Comparison of ENCODE assay signal across 9 cellular contexts in the genomic region with DNA sequence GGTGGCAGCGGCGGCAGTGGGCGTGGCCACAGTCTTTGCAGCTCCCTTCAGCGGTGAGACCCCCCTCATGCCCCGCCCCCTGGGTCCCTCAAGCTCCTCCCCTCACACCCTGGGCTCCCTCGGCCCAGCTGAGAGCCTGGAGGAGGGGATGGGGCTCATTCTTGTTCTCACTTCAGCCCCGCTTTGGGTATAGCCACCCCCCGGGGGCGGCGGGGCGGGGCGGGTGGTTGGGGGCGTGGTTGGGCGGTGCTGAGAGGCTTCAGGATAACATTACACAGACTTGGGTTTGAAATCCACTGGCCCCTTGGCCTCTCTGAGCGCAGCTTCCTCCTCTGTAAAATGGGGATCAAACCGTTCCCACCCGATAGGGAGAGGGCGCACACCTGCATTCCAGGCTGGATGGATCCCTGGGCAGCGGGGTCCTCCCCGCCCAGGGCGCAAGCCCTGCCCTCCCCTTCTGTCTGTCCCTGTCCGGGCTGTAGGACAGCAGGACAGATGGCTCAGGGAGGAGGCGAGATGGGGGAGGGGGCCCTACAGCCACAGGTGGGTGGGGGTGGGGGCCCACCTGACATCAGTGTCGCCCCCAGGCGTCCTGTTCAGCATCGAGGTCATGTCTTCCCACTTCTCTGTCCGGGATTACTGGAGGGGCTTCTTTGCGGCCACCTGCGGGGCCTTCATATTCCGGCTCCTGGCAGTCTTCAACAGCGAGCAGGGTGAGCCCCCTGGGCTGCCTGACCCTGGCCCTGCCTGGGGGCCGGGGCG. TPM values are rescaled to one million over a fixed set of nuclear protein-coding genes. Genes with fewer than 3 reads are reported as not detected.
DNase-seq lines count a peak whose midpoint lies in the region; ATAC-seq, FAIRE-seq and TF ChIP-seq lines count a peak whose summit lies in the region.
"Had no signal": no experiment of that assay in that cellular context is flagged by ENCODE, and none has a peak within 500 bp of the region (broad histone marks: within the 10 kb centered on the region; RNA-seq: fewer than 3 reads in every experiment).

No MANE protein-coding gene starts in this region.

- H3K9ac ChIP-seq in skeletal muscle satellite cell (ENCODE audit: low read depth, low read length), result no peak overlapping the region

- H3K4me1 Mint-ChIP-seq in T-cell, result peaks cover 2 to 8% (median 5%) of the 10 kb centered on the region in 3 donors

- no peaks in the 10 kb centered on the region for H3K9me3 ChIP-seq in skeletal muscle satellite cell (replicated peaks; ENCODE audit: low read length)

- DNase-seq in T-cell (peak in 30 of 34 experiments; percentile 7 to 63 (median 36)), fibroblast of the aortic adventitia (ENCODE audit: low read depth) (peak; percentile 35), medulla oblongata (ENCODE audit: extremely low spot score) (no peak), HPDE6-E6E7 (ENCODE audit: extremely low spot score) (no peak), GM10248 (ENCODE audit: extremely low spot score) (no peak)

- TF ChIP-seq CTCF in fibroblast of the aortic adventitia (IDR thresholded peaks at IDR 0.05; ENCODE audit: insufficient read depth, low read length) (no peak), GM10248 (IDR thresholded peaks at IDR 0.05; ENCODE audit: control extremely low read depth, extremely low read depth, low read depth, missing control alignments) (no peak)

- POLR2A ChIA-PET in T-cell (lab: Charles Lee) (no interaction called here), GM10248 (lab: Yijun Ruan, JAX) (no interaction called here)

- CTCF ChIA-PET in T-cell (lab: Charles Lee), result interaction anchor here in 1 of 2 donors (0.6 kb wide), 1 partner anchor 217 kb away, joined by 4 read pairs; no protein-coding TSS in a partner anchor
- CTCF ChIA-PET in GM10248 (lab: Yijun Ruan, JAX), result interaction anchor here (2.0 kb wide), 1 partner anchor 55 kb away, joined by 4 read pairs; no protein-coding TSS in a partner anchor

- H3K9me3 Mint-ChIP-seq in T-cell, result no peaks in the 10 kb centered on the region

- peak; percentile 43 to 75 (median 52) for ATAC-seq in T-cell (replicated peaks in 1 of 4)
- ATAC-seq in HG03097 (IDR thresholded peaks at IDR 0.05; ENCODE audit: low FRiP score, unreplicated experiment), result no peak

- peak overlapping the region; percentile 34 for H3K4me3 ChIP-seq in fibroblast of the aortic adventitia (ENCODE audit: low read depth, low read length)
- no peak overlapping the region for H3K4me3 ChIP-seq in skeletal muscle satellite cell (ENCODE audit: low read length)

- H3K27me3 Mint-ChIP-seq in T-cell, result peaks cover 12 to 24% of the 10 kb centered on the region in 2 donors

- H3K27me3 ChIP-seq in skeletal muscle satellite cell (ENCODE audit: control insufficient read depth, insufficient read depth, low read length), result peaks cover 4% of the 10 kb centered on the region

- H3K4me2 ChIP-seq in skeletal muscle satellite cell (ENCODE audit: low read length), result peak overlapping the region; percentile 69

- H3K4me3 Mint-ChIP-seq in T-cell, result peak overlapping the region in 1 of 3 donors; percentile 52

- no peaks in the 10 kb centered on the region for H3K4me1 ChIP-seq in skeletal muscle satellite cell (ENCODE audit: control insufficient read depth, insufficient read depth, low read length)

- peak; percentile 85 for FAIRE-seq in G401.6 (lab: Jason Lieb, UNC)
- FAIRE-seq: TTC549 had no signal

- H3K27ac Mint-ChIP-seq in T-cell, result no peak overlapping the region

- no peaks in the 10 kb centered on the region for H3K36me3 ChIP-seq in skeletal muscle satellite cell (ENCODE audit: insufficient read depth, low read length)

- H3K36me3 Mint-ChIP-seq in T-cell, result no peaks in the 10 kb centered on the region

RNA-seq across cellular contexts. Expression of gene CLCNKA, which starts 5.1 kb away (rescaled TPM):
- total RNA-seq in T-cell (not detected), fibroblast of the aortic adventitia (ENCODE audit: low replicate concordance) (0.09 and 0.25 TPM in 2 replicates)
- not detected in 2 replicates for total RNA-seq in skeletal muscle satellite cell (2012; rRNA removed)

RNA-seq across cellular contexts. Expression of gene HSPB7, which starts 9.1 kb away (rescaled TPM):
- total RNA-seq in T-cell, result under 1 TPM in 1 of 5 donors, not detected in 4; 0.19 TPM
- 8.9 TPM in 1 of 2 replicates, not detected in the other for total RNA-seq in fibroblast of the aortic adventitia (ENCODE audit: low replicate concordance)
- total RNA-seq in skeletal muscle satellite cell (2012; rRNA removed), result 0.51 and 5.9 TPM in 2 replicates

RNA-seq across cellular contexts. Expression of gene CLCNKB, which starts 16.7 kb away (rescaled TPM):
- total RNA-seq in T-cell (not detected), fibroblast of the aortic adventitia (ENCODE audit: low replicate concordance) (not detected in 2 replicates)
- not detected in 2 replicates for total RNA-seq in skeletal muscle satellite cell (2012; rRNA removed)

RNA-seq across cellular contexts. Expression of gene SRARP, which starts 22.9 kb away (rescaled TPM):
- total RNA-seq in T-cell, result not detected
- total RNA-seq in fibroblast of the aortic adventitia (ENCODE audit: low replicate concordance), result not detected in 2 replicates
- not detected in 2 replicates for total RNA-seq in skeletal muscle satellite cell (2012; rRNA removed)

RNA-seq across cellular contexts. Expression of gene FAM131C, which starts 46.5 kb away (rescaled TPM):
- total RNA-seq in T-cell (under 1 TPM in 1 of 5 donors, not detected in 4; 0.30 TPM), fibroblast of the aortic adventitia (ENCODE audit: low replicate concordance) (0.08 and 0.63 TPM in 2 replicates)
- 0.51 TPM in 1 of 2 replicates, not detected in the other for total RNA-seq in skeletal muscle satellite cell (2012; rRNA removed)

Comparison
In these comparisons a context has a peak if more than half of its experiments do, and no peak if none do; other contexts are left out.
1. DNase-seq: peak in T-cell (30 of 34) and fibroblast of the aortic adventitia (single experiment); none in medulla oblongata (single experiment), HPDE6-E6E7 (single experiment) and GM10248 (single experiment).